1 cellular context compared by ENCODE assay signal in the genomic region with DNA sequence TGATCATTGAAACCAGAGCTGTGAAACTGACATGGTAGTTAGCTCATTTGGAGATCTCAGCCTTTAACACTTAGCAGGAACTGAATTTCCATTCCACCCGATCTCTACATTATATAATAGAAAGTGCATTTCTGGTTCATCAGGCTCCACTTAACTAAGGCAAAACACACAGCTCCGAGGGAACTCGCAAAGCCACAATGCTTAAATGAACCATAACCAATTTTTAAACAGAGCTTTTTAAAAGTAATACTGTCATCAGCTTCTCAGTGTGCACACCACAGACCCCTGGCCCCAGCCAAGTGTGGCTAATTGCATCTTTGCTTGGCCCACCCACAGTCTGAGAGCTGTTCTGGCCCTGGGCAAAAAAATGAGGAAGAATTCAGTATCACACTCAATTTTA.
TF ChIP-seq lines count a peak whose summit lies in the region.

No MANE protein-coding gene starts in this region.

TF ChIP-seq in SK-N-SH, 30 proteins besides CTCF, POLR2A, EP300 and RAD21 (continued from another document):
- TF ChIP-seq REST (IDR thresholded peaks at IDR 0.05; ENCODE audit: low read depth, low read length) (no peak), YY1 (IDR thresholded peaks at IDR 0.05; ENCODE audit: low read depth) (no peak), CHD2 (IDR thresholded peaks at IDR 0.05; ENCODE audit: low read length, partially characterized antibody) (no peak), FOXJ3 (CRISPR knock-in tag; IDR thresholded peaks at IDR 0.05) (no peak), SMC3 (IDR thresholded peaks at IDR 0.05; ENCODE audit: low read depth, low read length) (no peak), ZBTB33 (IDR thresholded peaks at IDR 0.05; ENCODE audit: borderline replicate concordance, low read depth) (no peak), GABPA (IDR thresholded peaks at IDR 0.05; ENCODE audit: low read depth) (no peak)
